ENCODE assay signal across 22 cellular contexts in genomic region chr1:147643974-147644373, GRCh38. TPM values are rescaled to one million over a fixed set of nuclear protein-coding genes. Genes with fewer than 3 reads are reported as not detected.
DNase-seq lines count a peak whose midpoint lies in the region; ATAC-seq and TF ChIP-seq lines count a peak whose summit lies in the region.
"Had no signal": no experiment of that assay in that cellular context is flagged by ENCODE, and none has a peak within 500 bp of the region (broad histone marks: within the 10 kb centered on the region; RNA-seq: fewer than 3 reads in every experiment).

No MANE protein-coding gene starts in this region.

- H3K36me3 ChIP-seq in CD4-positive, alpha-beta memory T cell (ENCODE audit: insufficient read depth, low read length) = no peaks in the 10 kb centered on the region
- H3K36me3 ChIP-seq in neutrophil = peaks cover 13% of the 10 kb centered on the region
- H3K36me3 ChIP-seq: BE2C had no signal

- H3K9me3 ChIP-seq in CD4-positive, alpha-beta memory T cell (ENCODE audit: control insufficient read depth in 1 of 2, low read length in 2 of 2) = no peaks in the 10 kb centered on the region
- no peaks in the 10 kb centered on the region for H3K9me3 ChIP-seq in neutrophil
- H3K9me3 ChIP-seq: A549; BE2C; BLaER1 treated with 17β-estradiol and CSF1 and Interleukin-3, amounts not matched to agents 10 nM and 100 nM; Caco-2 had no signal

- no peak overlapping the region for H3K27ac ChIP-seq in CD4-positive, alpha-beta memory T cell (ENCODE audit: low read depth, low read length)
- H3K27ac ChIP-seq in VCaP (peak overlapping the region; percentile 72), neutrophil (peak overlapping the region; percentile 61)
- H3K27ac ChIP-seq: A549; BLaER1 treated with 17β-estradiol and CSF1 and Interleukin-3, amounts not matched to agents 10 nM and 100 nM had no signal

- no peaks in the 10 kb centered on the region for H3K27me3 ChIP-seq in CD4-positive, alpha-beta memory T cell (ENCODE audit: insufficient read depth, low read length)
- no peaks in the 10 kb centered on the region for H3K27me3 ChIP-seq in neutrophil
- H3K27me3 ChIP-seq: BE2C; BLaER1 treated with 17β-estradiol and CSF1 and Interleukin-3, amounts not matched to agents 10 nM and 100 nM had no signal

- no peak for TF ChIP-seq CTCF in VCaP (conservative IDR thresholded peaks at IDR 0.05)
- TF ChIP-seq CTCF in neutrophil (IDR thresholded peaks at IDR 0.05) = no peak

- intact Hi-C loops in CD4-positive, alpha-beta memory T cell (cut with micrococcal nuclease) = loop anchor here (5.0 kb wide), 1 partner anchor 42 kb away; no protein-coding TSS in a partner anchor
- intact Hi-C loops in activated T-helper 1 cell treated with anti-CD3 and anti-CD28 coated beads, Interleukin-12 subunit alpha, Interleukin-12 subunit beta, Interleukin-2, Interleukin-4 antibody, amounts not matched to agents 30 ng/mL and 10 ng/mL and 1 ng/mL, durations not matched to agents 14 hours and 24 hours and 36 hours (cut with micrococcal nuclease) = loop anchor here (5.0 to 10.0 kb wide), 2 partner anchors 372 to 469 kb away; partner anchors contain the start of gene PRKAB2

- H3K27me3 Mint-ChIP-seq in activated T-cell treated with anti-CD3 and anti-CD28 coated beads, Interleukin-2, amount 50 U/mL, for 72 hours (ENCODE audit: low read depth) = no peaks in the 10 kb centered on the region
- no peaks in the 10 kb centered on the region for H3K27me3 Mint-ChIP-seq in CD4-positive, alpha-beta memory T cell
- H3K27me3 Mint-ChIP-seq in activated T-helper 1 cell treated with anti-CD3 and anti-CD28 coated beads, Interleukin-12 subunit alpha, Interleukin-12 subunit beta, Interleukin-2, Interleukin-4 antibody, amounts not matched to agents 30 ng/mL and 10 ng/mL and 1 ng/mL, durations not matched to agents 14 hours and 24 hours and 36 hours (ENCODE audit: insufficient read depth) = no peaks in the 10 kb centered on the region

- DNase-seq in activated T-cell treated with anti-CD3 and anti-CD28 coated beads, Interleukin-2, amount 50 U/mL, for 72 hours = no peak
- DNase-seq in activated T-cell treated with anti-CD3 and anti-CD28 coated beads, Interleukin-2, amount 50 U/mL, for 48 hours = no peak
- no peak for DNase-seq in CD4-positive, alpha-beta memory T cell
- DNase-seq in NCI-H2029 (lab: John Stamatoyannopoulos, UW) = no peak
- no peak for DNase-seq in activated T-helper 1 cell treated with anti-CD3 and anti-CD28 coated beads, Interleukin-12 subunit alpha, Interleukin-12 subunit beta, Interleukin-2, Interleukin-4 antibody, amounts not matched to agents 30 ng/mL and 10 ng/mL and 1 ng/mL, durations not matched to agents 14 hours and 24 hours and 36 hours (ENCODE audit: low spot score)
- DNase-seq: 8988T; ACHN; AML-193; BE2C; Caco-2; CD8-positive, alpha-beta T cell; DMS153; DND-41; H9 had no signal

- peaks cover 57% of the 10 kb centered on the region for H3K4me1 ChIP-seq in CD4-positive, alpha-beta memory T cell (ENCODE audit: insufficient read depth, low read length)
- peaks cover 92 to 100% of the 10 kb centered on the region in 2 experiments for H3K4me1 ChIP-seq in neutrophil (ENCODE audit: control insufficient read depth in 1 of 2, insufficient read depth in 1 of 2, low read depth in 1 of 2, low read length in 1 of 2)
- H3K4me1 ChIP-seq: BE2C had no signal

- H3K9me3 Mint-ChIP-seq in activated T-cell treated with anti-CD3 and anti-CD28 coated beads, Interleukin-2, amount 50 U/mL, for 72 hours = no peaks in the 10 kb centered on the region
- H3K9me3 Mint-ChIP-seq in CD4-positive, alpha-beta memory T cell = no peaks in the 10 kb centered on the region
- H3K9me3 Mint-ChIP-seq in activated T-helper 1 cell treated with anti-CD3 and anti-CD28 coated beads, Interleukin-12 subunit alpha, Interleukin-12 subunit beta, Interleukin-2, Interleukin-4 antibody, amounts not matched to agents 30 ng/mL and 10 ng/mL and 1 ng/mL, durations not matched to agents 14 hours and 24 hours and 36 hours = no peaks in the 10 kb centered on the region
- H3K9me3 Mint-ChIP-seq: CD8-positive, alpha-beta T cell; GM23338; H9 had no signal

- no peak overlapping the region for H3K4me3 Mint-ChIP-seq in activated T-cell treated with anti-CD3 and anti-CD28 coated beads, Interleukin-2, amount 50 U/mL, for 72 hours
- H3K4me3 Mint-ChIP-seq in CD4-positive, alpha-beta memory T cell = peak overlapping the region in 4 of 8 donors; percentile 14 to 49 (median 20)
- H3K4me3 Mint-ChIP-seq in activated T-helper 1 cell treated with anti-CD3 and anti-CD28 coated beads, Interleukin-12 subunit alpha, Interleukin-12 subunit beta, Interleukin-2, Interleukin-4 antibody, amounts not matched to agents 30 ng/mL and 10 ng/mL and 1 ng/mL, durations not matched to agents 14 hours and 24 hours and 36 hours = no peak overlapping the region
- H3K4me3 Mint-ChIP-seq: CD14-positive monocyte; CD8-positive, alpha-beta T cell; GM23338; H9 had no signal

- no peak overlapping the region for H3K4me3 ChIP-seq in CD4-positive, alpha-beta memory T cell (ENCODE audit: low read length in 2 of 2)
- no peak overlapping the region for H3K4me3 ChIP-seq in neutrophil (ENCODE audit: low read depth in 1 of 2, low read length in 1 of 2)
- H3K4me3 ChIP-seq: A549; BLaER1 treated with 17β-estradiol and CSF1 and Interleukin-3, amounts not matched to agents 10 nM and 100 nM; GM23338 had no signal

- peaks cover 68% of the 10 kb centered on the region for H3K4me1 Mint-ChIP-seq in activated T-cell treated with anti-CD3 and anti-CD28 coated beads, Interleukin-2, amount 50 U/mL, for 72 hours (ENCODE audit: low read depth)
- H3K4me1 Mint-ChIP-seq in CD4-positive, alpha-beta memory T cell = peaks cover 59 to 89% (median 73%) of the 10 kb centered on the region in 4 donors
- peaks cover 78% of the 10 kb centered on the region for H3K4me1 Mint-ChIP-seq in activated T-helper 1 cell treated with anti-CD3 and anti-CD28 coated beads, Interleukin-12 subunit alpha, Interleukin-12 subunit beta, Interleukin-2, Interleukin-4 antibody, amounts not matched to agents 30 ng/mL and 10 ng/mL and 1 ng/mL, durations not matched to agents 14 hours and 24 hours and 36 hours (ENCODE audit: low read depth)

- peak overlapping the region; percentile 1 for H3K27ac Mint-ChIP-seq in activated T-cell treated with anti-CD3 and anti-CD28 coated beads, Interleukin-2, amount 50 U/mL, for 72 hours
- peak overlapping the region in 4 of 7 donors; percentile 3 to 84 (median 56) for H3K27ac Mint-ChIP-seq in CD4-positive, alpha-beta memory T cell
- no peak overlapping the region for H3K27ac Mint-ChIP-seq in activated T-helper 1 cell treated with anti-CD3 and anti-CD28 coated beads, Interleukin-12 subunit alpha, Interleukin-12 subunit beta, Interleukin-2, Interleukin-4 antibody, amounts not matched to agents 30 ng/mL and 10 ng/mL and 1 ng/mL, durations not matched to agents 14 hours and 24 hours and 36 hours
- H3K27ac Mint-ChIP-seq: CD14-positive monocyte; CD8-positive, alpha-beta T cell; GM23338; H9 had no signal

- no peak for ATAC-seq in activated T-cell treated with anti-CD3 and anti-CD28 coated beads, Interleukin-2, amount 50 U/mL, for 72 hours (replicated peaks in 1 of 2)
- no peak for ATAC-seq in GM18498 (IDR thresholded peaks at IDR 0.05; ENCODE audit: unreplicated experiment)
- ATAC-seq: A549; CD8-positive, alpha-beta T cell; GM23338; HCT116 had no signal

- H3K36me3 Mint-ChIP-seq in activated T-cell treated with anti-CD3 and anti-CD28 coated beads, Interleukin-2, amount 50 U/mL, for 72 hours (ENCODE audit: insufficient read depth in 2 of 2) = peaks cover 0 to 8% of the 10 kb centered on the region in 2 donors
- peaks cover 13 to 16% of the 10 kb centered on the region in 2 donors for H3K36me3 Mint-ChIP-seq in CD4-positive, alpha-beta memory T cell
- peaks cover 25% of the 10 kb centered on the region for H3K36me3 Mint-ChIP-seq in activated T-helper 1 cell treated with anti-CD3 and anti-CD28 coated beads, Interleukin-12 subunit alpha, Interleukin-12 subunit beta, Interleukin-2, Interleukin-4 antibody, amounts not matched to agents 30 ng/mL and 10 ng/mL and 1 ng/mL, durations not matched to agents 14 hours and 24 hours and 36 hours (ENCODE audit: low read depth)
- H3K36me3 Mint-ChIP-seq: CD14-positive monocyte had no signal

- POLR2A ChIA-PET in CD4-positive, alpha-beta memory T cell (lab: Charles Lee; ENCODE audit: partially characterized antibody) = no interaction called here

- CTCF ChIA-PET in CD4-positive, alpha-beta memory T cell (lab: Charles Lee; ENCODE audit: partially characterized antibody) = interaction anchor here (0.9 to 8.2 kb wide), 9 partner anchors 13 to 249 kb away, joined by 3 to 55 read pairs (median 7); partner anchors contain the start of gene BCL9

RNA-seq across cellular contexts. Expression of gene ACP6, which starts 26.4 kb away (rescaled TPM):
- 10 to 100 TPM; 24.5 to 31.0 TPM for total RNA-seq in activated T-cell treated with anti-CD3 and anti-CD28 coated beads, Interleukin-2, amount 50 U/mL, for 72 hours
- 10 to 100 TPM; 22.0 to 22.7 TPM for total RNA-seq in CD4-positive, alpha-beta memory T cell
- polyA plus RNA-seq in CD4-positive, alpha-beta memory T cell = 10 to 100 TPM; 15.4 to 18.3 TPM
- total RNA-seq in activated T-helper 1 cell treated with anti-CD3 and anti-CD28 coated beads, Interleukin-12 subunit alpha, Interleukin-12 subunit beta, Interleukin-2, Interleukin-4 antibody, amounts not matched to agents 30 ng/mL and 10 ng/mL and 1 ng/mL, durations not matched to agents 14 hours and 24 hours and 36 hours = 14.1 and 14.7 TPM in 2 replicates
